2 cellular contexts compared by ENCODE assay signal in the genomic region with DNA sequence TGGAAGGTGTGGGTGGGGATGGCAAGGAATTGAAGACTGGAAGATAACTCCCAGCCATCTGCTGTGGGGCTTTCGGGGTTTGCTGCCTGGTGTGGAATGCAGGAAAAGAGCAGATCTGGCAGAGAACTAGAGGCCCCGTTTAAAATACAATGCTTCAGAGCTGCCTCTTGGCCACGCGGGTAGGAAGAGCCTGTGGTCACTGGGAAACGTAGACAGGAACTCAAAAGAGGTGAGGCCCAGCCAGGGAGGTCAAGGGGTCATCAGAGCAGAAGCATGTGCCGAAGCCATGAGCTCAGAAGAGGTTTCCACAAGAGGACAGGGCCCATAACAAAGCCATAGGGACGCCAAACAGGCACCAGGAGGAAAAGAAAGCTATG.
TF ChIP-seq lines count a peak whose summit lies in the region.

No MANE protein-coding gene starts in this region.

TF ChIP-seq in IMR-90, 13 proteins besides CTCF, POLR2A, EP300 and RAD21:
- TF ChIP-seq CEBPB (IDR thresholded peaks at IDR 0.05; ENCODE audit: low read depth, low read length) (no peak), MAZ (IDR thresholded peaks at IDR 0.05; ENCODE audit: borderline replicate concordance, low read depth, low read length) (no peak), FOS (IDR thresholded peaks at IDR 0.05; ENCODE audit: low read depth, low read length) (no peak), USF2 (IDR thresholded peaks at IDR 0.05; ENCODE audit: low read depth, low read length) (no peak), MXI1 (IDR thresholded peaks at IDR 0.05; ENCODE audit: borderline replicate concordance, low read depth, low read length) (no peak), MAFK (IDR thresholded peaks at IDR 0.05; ENCODE audit: low read depth, low read length) (no peak), RCOR1 (IDR thresholded peaks at IDR 0.05; ENCODE audit: insufficient replicate concordance, low read length) (no peak), NFE2L2 (IDR thresholded peaks at IDR 0.05; ENCODE audit: low read depth, low read length) (no peak)
- TF ChIP-seq, protein P1, sequence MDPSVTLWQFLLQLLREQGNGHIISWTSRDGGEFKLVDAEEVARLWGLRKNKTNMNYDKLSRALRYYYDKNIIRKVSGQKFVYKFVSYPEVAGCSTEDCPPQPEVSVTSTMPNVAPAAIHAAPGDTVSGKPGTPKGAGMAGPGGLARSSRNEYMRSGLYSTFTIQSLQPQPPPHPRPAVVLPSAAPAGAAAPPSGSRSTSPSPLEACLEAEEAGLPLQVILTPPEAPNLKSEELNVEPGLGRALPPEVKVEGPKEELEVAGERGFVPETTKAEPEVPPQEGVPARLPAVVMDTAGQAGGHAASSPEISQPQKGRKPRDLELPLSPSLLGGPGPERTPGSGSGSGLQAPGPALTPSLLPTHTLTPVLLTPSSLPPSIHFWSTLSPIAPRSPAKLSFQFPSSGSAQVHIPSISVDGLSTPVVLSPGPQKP (IDR thresholded peaks at IDR 0.05; ENCODE audit: borderline replicate concordance, low read depth, low read length) = no peak
TF ChIP-seq in IMR-90: peak in this region for 0.

TF ChIP-seq in endothelial cell of umbilical vein, 7 proteins besides CTCF, POLR2A, EP300 and RAD21:
- peak; percentile 16 for TF ChIP-seq MAX (IDR thresholded peaks at IDR 0.05; ENCODE audit: insufficient read depth, insufficient read length)
- TF ChIP-seq POLR2AphosphoS5 (IDR thresholded peaks at IDR 0.05; ENCODE audit: insufficient read depth, low read depth, low read length) = no peak
TF ChIP-seq in endothelial cell of umbilical vein: peak in this region for 1.
